24 cellular contexts compared by ENCODE assay signal in the genomic region with DNA sequence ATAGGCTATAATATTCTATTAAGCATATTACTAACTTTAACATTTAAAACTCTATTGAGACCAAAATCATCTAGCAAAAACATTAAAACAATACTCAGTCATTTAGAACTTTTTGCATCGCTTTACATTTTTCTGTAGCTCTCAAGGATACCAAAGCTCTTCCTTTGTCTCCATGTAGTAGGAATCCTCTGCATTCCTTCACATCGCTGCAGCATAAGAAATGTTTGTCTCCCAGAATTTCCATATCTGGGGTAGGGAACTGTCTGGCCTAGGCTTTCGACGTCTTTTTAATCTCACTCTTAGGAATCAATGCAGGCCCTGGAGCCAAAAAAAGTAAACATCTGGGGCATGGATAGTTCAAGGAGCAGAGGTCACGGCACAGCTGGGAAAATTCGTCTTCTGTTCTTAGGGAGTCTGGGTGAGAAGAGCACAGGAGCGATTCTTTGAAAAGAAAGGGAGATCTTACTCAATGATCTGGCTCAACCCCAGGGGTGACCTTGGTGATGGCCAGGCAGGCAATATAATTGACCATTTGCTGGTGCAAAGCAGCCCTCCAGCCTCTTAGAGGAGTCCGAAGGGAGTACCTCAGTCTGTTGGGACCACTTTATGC.
"Had no signal": no experiment of that assay in that cellular context is flagged by ENCODE, and none has a peak within 500 bp of the region (broad histone marks: within the 10 kb centered on the region; RNA-seq: fewer than 3 reads in every experiment).

No MANE protein-coding gene starts in this region.

- DNase-seq: activated CD4-positive, alpha-beta T cell treated with anti-CD3 and anti-CD28 coated beads, Interleukin-2, amount 10 ng/mL, durations not matched to agents 7 days and 5 days; activated CD4-positive, CD25-positive, alpha-beta regulatory T cell treated with anti-CD3 and anti-CD28 coated beads, Interleukin-2, amount 50 U/mL, for 72 hours; activated CD8-positive, alpha-beta memory T cell treated with anti-CD3 and anti-CD28 coated beads, Interleukin-2, amount 10 ng/mL, durations not matched to agents 7 days and 5 days; activated CD8-positive, alpha-beta T cell treated with anti-CD3 and anti-CD28 coated beads for 36 hours; activated gamma-delta T cell; activated T-cell treated with anti-CD3 and anti-CD28 coated beads for 4 hours; aorta; brain microvascular endothelial cell; caudate nucleus; foreskin fibroblast; kidney glomerular epithelial cell; left ventricle myocardium inferior; mammary epithelial cell; stimulated activated CD4-positive, alpha-beta T cell treated with anti-CD3 and anti-CD28 coated beads, Interleukin-12 subunit alpha, Interleukin-12 subunit beta, amount 100 ng/mL, for 4 hours; substantia nigra; T-cell; thyroid gland had no signal

- H3K9me3 Mint-ChIP-seq: activated CD4-positive, alpha-beta T cell treated with anti-CD3 and anti-CD28 coated beads, Interleukin-2, amount 10 ng/mL, durations not matched to agents 7 days and 5 days; activated T-helper 1 cell treated with anti-CD3 and anti-CD28 coated beads, Interleukin-12 subunit alpha, Interleukin-12 subunit beta, Interleukin-2, Interleukin-4 antibody, amounts not matched to agents 30 ng/mL and 10 ng/mL and 1 ng/mL, durations not matched to agents 14 hours and 24 hours and 36 hours; T-helper 2 cell treated with Interferon-gamma antibody and Interleukin-4, amounts not matched to agents 5 μg/mL and 100 μg/mL, for 36 hours had no signal

- H3K27ac Mint-ChIP-seq: activated CD4-positive, alpha-beta T cell treated with anti-CD3 and anti-CD28 coated beads, Interleukin-2, amount 10 ng/mL, durations not matched to agents 7 days and 5 days; activated CD8-positive, alpha-beta memory T cell treated with anti-CD3 and anti-CD28 coated beads, Interleukin-2, amount 10 ng/mL, durations not matched to agents 7 days and 5 days; activated CD8-positive, alpha-beta T cell treated with anti-CD3 and anti-CD28 coated beads for 36 hours; activated naive CD4-positive, alpha-beta T cell treated with anti-CD3 and anti-CD28 coated beads, Interleukin-2, amount 50 U/mL, for 24 hours; activated T-helper 1 cell treated with anti-CD3 and anti-CD28 coated beads, Interleukin-12 subunit alpha, Interleukin-12 subunit beta, Interleukin-2, Interleukin-4 antibody, amounts not matched to agents 30 ng/mL and 10 ng/mL and 1 ng/mL, durations not matched to agents 14 hours and 24 hours and 36 hours; stimulated activated naive CD8-positive, alpha-beta T cell treated with anti-CD3 and anti-CD28 coated beads, Interleukin-15, Interleukin-2, amounts not matched to agents 100 ng/mL and 50 ng/mL, for 24 hours; T-cell; T-helper 2 cell treated with Interferon-gamma antibody and Interleukin-4, amounts not matched to agents 5 μg/mL and 100 μg/mL, for 36 hours had no signal

- H3K27ac ChIP-seq: brain microvascular endothelial cell, epithelial cell of prostate, left ventricle myocardium inferior, prostate gland, thyroid gland, VCaP had no signal

- H3K9me3 ChIP-seq: prostate gland, thyroid gland had no signal

- H3K36me3 Mint-ChIP-seq: activated CD8-positive, alpha-beta memory T cell treated with anti-CD3 and anti-CD28 coated beads, Interleukin-2, amount 10 ng/mL, durations not matched to agents 7 days and 5 days; activated naive CD4-positive, alpha-beta T cell treated with anti-CD3 and anti-CD28 coated beads, Interleukin-2, amount 50 U/mL, for 24 hours; T-cell had no signal

- H3K4me3 Mint-ChIP-seq: activated CD4-positive, alpha-beta T cell treated with anti-CD3 and anti-CD28 coated beads, Interleukin-2, amount 10 ng/mL, durations not matched to agents 7 days and 5 days; activated CD8-positive, alpha-beta memory T cell treated with anti-CD3 and anti-CD28 coated beads, Interleukin-2, amount 10 ng/mL, durations not matched to agents 7 days and 5 days; activated CD8-positive, alpha-beta T cell treated with anti-CD3 and anti-CD28 coated beads for 36 hours; activated naive CD4-positive, alpha-beta T cell treated with anti-CD3 and anti-CD28 coated beads, Interleukin-2, amount 50 U/mL, for 24 hours; activated T-helper 1 cell treated with anti-CD3 and anti-CD28 coated beads, Interleukin-12 subunit alpha, Interleukin-12 subunit beta, Interleukin-2, Interleukin-4 antibody, amounts not matched to agents 30 ng/mL and 10 ng/mL and 1 ng/mL, durations not matched to agents 14 hours and 24 hours and 36 hours; stimulated activated naive CD8-positive, alpha-beta T cell treated with anti-CD3 and anti-CD28 coated beads, Interleukin-15, Interleukin-2, amounts not matched to agents 100 ng/mL and 50 ng/mL, for 24 hours; T-cell; T-helper 2 cell treated with Interferon-gamma antibody and Interleukin-4, amounts not matched to agents 5 μg/mL and 100 μg/mL, for 36 hours had no signal

- H3K36me3 ChIP-seq: brain microvascular endothelial cell, left ventricle myocardium inferior, prostate gland, thyroid gland had no signal

- H3K27me3 ChIP-seq: brain microvascular endothelial cell, thyroid gland had no signal

- H3K4me1 ChIP-seq: left ventricle myocardium inferior, prostate gland, thyroid gland had no signal

- H3K4me3 ChIP-seq: left ventricle myocardium inferior, prostate gland, thyroid gland had no signal

- ATAC-seq: activated CD8-positive, alpha-beta memory T cell treated with anti-CD3 and anti-CD28 coated beads, Interleukin-2, amount 10 ng/mL, durations not matched to agents 7 days and 5 days; activated CD8-positive, alpha-beta T cell treated with anti-CD3 and anti-CD28 coated beads for 36 hours; T-cell had no signal

- H3K4me1 Mint-ChIP-seq: activated CD4-positive, alpha-beta T cell treated with anti-CD3 and anti-CD28 coated beads, Interleukin-2, amount 10 ng/mL, durations not matched to agents 7 days and 5 days; activated CD8-positive, alpha-beta memory T cell treated with anti-CD3 and anti-CD28 coated beads, Interleukin-2, amount 10 ng/mL, durations not matched to agents 7 days and 5 days; activated naive CD4-positive, alpha-beta T cell treated with anti-CD3 and anti-CD28 coated beads, Interleukin-2, amount 50 U/mL, for 24 hours; T-cell had no signal
